1 cellular context compared by ENCODE assay signal in the genomic region with DNA sequence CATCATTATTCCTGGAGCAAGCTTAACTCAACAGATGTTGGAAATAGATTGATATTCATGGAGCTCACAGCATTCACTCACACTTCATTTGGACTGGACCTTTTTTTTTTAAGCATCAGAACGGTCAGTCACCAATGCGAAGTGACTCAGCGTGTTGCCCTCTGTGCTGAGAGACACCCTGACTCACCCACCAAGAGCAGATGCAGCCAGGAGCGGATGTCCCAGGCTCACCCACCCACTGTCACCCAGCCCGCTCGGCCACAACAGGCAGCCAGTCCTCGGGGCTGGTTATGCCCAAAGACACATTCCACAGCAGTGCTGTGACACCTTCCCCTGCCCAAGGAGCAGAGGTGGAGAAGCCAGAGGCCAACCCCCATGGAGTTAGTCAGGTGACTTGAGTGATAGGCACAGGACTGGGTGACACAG.
TF ChIP-seq lines count a peak whose summit lies in the region.

No MANE protein-coding gene starts in this region.

TF ChIP-seq in H1, 55 proteins besides CTCF, POLR2A, EP300 and RAD21:
- TF ChIP-seq ZNF274 (IDR thresholded peaks at IDR 0.05; ENCODE audit: borderline replicate concordance, extremely low read depth, low read length) (no peak), CREB1 (IDR thresholded peaks at IDR 0.05) (no peak), TBP (IDR thresholded peaks at IDR 0.05; ENCODE audit: low read depth, low read length) (no peak), TEAD4 (IDR thresholded peaks at IDR 0.05; ENCODE audit: low read depth, low read length) (no peak), KDM1A (IDR thresholded peaks at IDR 0.05; ENCODE audit: borderline replicate concordance, low read length) (no peak)
